24 cellular contexts compared by ENCODE assay signal in genomic region chr3:49183873-49184272, GRCh38. TPM values are rescaled to one million over a fixed set of nuclear protein-coding genes. Genes with fewer than 3 reads are reported as not detected.
DNase-seq lines count a peak whose midpoint lies in the region; ATAC-seq and TF ChIP-seq lines count a peak whose summit lies in the region.
"Had no signal": no experiment of that assay in that cellular context is flagged by ENCODE, and none has a peak within 500 bp of the region (broad histone marks: within the 10 kb centered on the region; RNA-seq: fewer than 3 reads in every experiment).

No MANE protein-coding gene starts in this region.

- no peaks in the 10 kb centered on the region for H3K36me3 ChIP-seq in MG63
- H3K36me3 ChIP-seq: BE2C had no signal

- no peaks in the 10 kb centered on the region for H3K27me3 ChIP-seq in MG63
- H3K27me3 ChIP-seq: BE2C; BLaER1 treated with 17β-estradiol and CSF1 and Interleukin-3, amounts not matched to agents 10 nM and 100 nM had no signal

- H3K27ac Mint-ChIP-seq in activated T-cell treated with anti-CD3 and anti-CD28 coated beads, Interleukin-2, amount 50 U/mL, for 72 hours: no peak overlapping the region
- H3K27ac Mint-ChIP-seq: CD14-positive monocyte; CD4-positive, alpha-beta T cell; GM23338; H9 had no signal

- H3K9me3 Mint-ChIP-seq in activated T-cell treated with anti-CD3 and anti-CD28 coated beads, Interleukin-2, amount 50 U/mL, for 72 hours: no peaks in the 10 kb centered on the region
- H3K9me3 Mint-ChIP-seq: CD4-positive, alpha-beta T cell had no signal

- H3K9me3 ChIP-seq in MG63: no peaks in the 10 kb centered on the region
- H3K9me3 ChIP-seq: A549, BE2C had no signal

- no peak overlapping the region for H3K27ac ChIP-seq in coronary artery
- H3K27ac ChIP-seq: A549; BLaER1 treated with 17β-estradiol and CSF1 and Interleukin-3, amounts not matched to agents 10 nM and 100 nM had no signal

- H3K36me3 Mint-ChIP-seq in activated T-cell treated with anti-CD3 and anti-CD28 coated beads, Interleukin-2, amount 50 U/mL, for 72 hours (ENCODE audit: insufficient read depth in 2 of 2): no peaks in the 10 kb centered on the region
- H3K36me3 Mint-ChIP-seq: CD8-positive, alpha-beta memory T cell had no signal

- peak; percentile 41 for ATAC-seq in left lobe of liver
- ATAC-seq in activated T-cell treated with anti-CD3 and anti-CD28 coated beads, Interleukin-2, amount 50 U/mL, for 72 hours (replicated peaks in 1 of 2): no peak
- ATAC-seq in GM19023 (IDR thresholded peaks at IDR 0.05; ENCODE audit: unreplicated experiment): no peak
- ATAC-seq: A549, GM12878, GM23338, HCT116 had no signal

- H3K27me3 Mint-ChIP-seq in activated T-cell treated with anti-CD3 and anti-CD28 coated beads, Interleukin-2, amount 50 U/mL, for 72 hours (ENCODE audit: low read depth): peaks cover 7% of the 10 kb centered on the region

- no peaks in the 10 kb centered on the region for H3K4me1 Mint-ChIP-seq in activated T-cell treated with anti-CD3 and anti-CD28 coated beads, Interleukin-2, amount 50 U/mL, for 72 hours (ENCODE audit: low read depth)
- H3K4me1 Mint-ChIP-seq: CD8-positive, alpha-beta memory T cell had no signal

- no peak overlapping the region for H3K4me3 ChIP-seq in MG63
- H3K4me3 ChIP-seq in coronary artery: no peak overlapping the region
- H3K4me3 ChIP-seq: A549; BLaER1 treated with 17β-estradiol and CSF1 and Interleukin-3, amounts not matched to agents 10 nM and 100 nM; GM12878; GM23338 had no signal

- H3K4me3 Mint-ChIP-seq in activated T-cell treated with anti-CD3 and anti-CD28 coated beads, Interleukin-2, amount 50 U/mL, for 72 hours: no peak overlapping the region
- H3K4me3 Mint-ChIP-seq: CD14-positive monocyte; CD4-positive, alpha-beta T cell; CD8-positive, alpha-beta memory T cell; GM23338; H9 had no signal

- TF ChIP-seq CTCF in coronary artery (IDR thresholded peaks at IDR 0.05): no peak

- peak; percentile 25 for DNase-seq in MG63
- DNase-seq in coronary artery (ENCODE audit: low spot score): peak; percentile 22
- DNase-seq in left lobe of liver (ENCODE audit: low spot score): no peak
- no peak for DNase-seq in activated T-cell treated with anti-CD3 and anti-CD28 coated beads, Interleukin-2, amount 50 U/mL, for 72 hours
- no peak for DNase-seq in NCI-H2029 (lab: John Stamatoyannopoulos, UW)
- DNase-seq in NCI-H2227 treated with DMSO at 0.1 percent for 48 hours (lab: John Stamatoyannopoulos, UW): no peak
- DNase-seq: 8988T; ACHN; AML-193; BE2C; CD4-positive, alpha-beta T cell; CD8-positive, alpha-beta memory T cell; DMS 273 treated with DMSO at 0.1 percent for 48 hours; DMS79; EL; GDM1; H9 had no signal

RNA-seq across cellular contexts. Expression of gene KLHDC8B, which starts 12.5 kb away (rescaled TPM):
- 7.6 and 8.8 TPM in 2 replicates for total RNA-seq in MG63 (2014; rRNA removed; shearing (Covaris generic); ENCODE audit: low replicate concordance)
- total RNA-seq in left lobe of liver: 14.0 TPM
- total RNA-seq in activated T-cell treated with anti-CD3 and anti-CD28 coated beads, Interleukin-2, amount 50 U/mL, for 72 hours: 1 to 10 TPM; 3.0 to 5.4 TPM

RNA-seq across cellular contexts. Expression of gene CCDC71, which starts 17.7 kb away (rescaled TPM):
- 36.4 and 39.6 TPM in 2 replicates for total RNA-seq in MG63 (2014; rRNA removed; shearing (Covaris generic); ENCODE audit: low replicate concordance)
- total RNA-seq in left lobe of liver: 9.2 TPM
- total RNA-seq in activated T-cell treated with anti-CD3 and anti-CD28 coated beads, Interleukin-2, amount 50 U/mL, for 72 hours: 10 to 100 TPM; 15.7 to 16.8 TPM

RNA-seq across cellular contexts. Expression of gene LAMB2, which starts 51.0 kb away (rescaled TPM):
- total RNA-seq in MG63 (2014; rRNA removed; shearing (Covaris generic); ENCODE audit: low replicate concordance): 32.7 and 99.4 TPM in 2 replicates
- total RNA-seq in left lobe of liver: 172 TPM
- total RNA-seq in activated T-cell treated with anti-CD3 and anti-CD28 coated beads, Interleukin-2, amount 50 U/mL, for 72 hours: 1 to 10 TPM in 1 of 2 donors, under 1 TPM in 1; 0.39 to 1.7 TPM

Comparison
In these comparisons a context has a peak if more than half of its experiments do, and no peak if none do; other contexts are left out.
1. DNase-seq: peak in MG63 (single experiment) and coronary artery (single experiment); none in left lobe of liver (single experiment), activated T-cell treated with anti-CD3 and anti-CD28 coated beads, Interleukin-2, amount 50 U/mL, for 72 hours (0 of 2), NCI-H2029 (single experiment) and NCI-H2227 treated with DMSO at 0.1 percent for 48 hours (single experiment).
2. RNA of gene LAMB2, which starts 51.0 kb away (total RNA-seq): 172 TPM in left lobe of liver (single experiment) and 32.7 to 99.4 TPM in MG63; 0.39 to 1.7 TPM in activated T-cell treated with anti-CD3 and anti-CD28 coated beads, Interleukin-2, amount 50 U/mL, for 72 hours; every median in the first group is over 10 times any median in the second.